ENCODE assay signal across 18 cellular contexts in genomic region chr10:110744767-110745166, GRCh38.
DNase-seq lines count a peak whose midpoint lies in the region; ATAC-seq, FAIRE-seq and TF ChIP-seq lines count a peak whose summit lies in the region.
"Had no signal": no experiment of that assay in that cellular context is flagged by ENCODE, and none has a peak within 500 bp of the region (broad histone marks: within the 10 kb centered on the region; RNA-seq: fewer than 3 reads in every experiment).

No MANE protein-coding gene starts in this region.

- no peak for TF ChIP-seq EP300 in K562 (IDR thresholded peaks at IDR 0.05; ENCODE audit: low read length)

- WGBS in K562 (ENCODE audit: insufficient coverage, low coverage, missing lambda C conversion rate): 17% methylated on average over 4 of the region's 5 CpGs
- WGBS in trophoblast cell (ENCODE audit: extremely low coverage, insufficient coverage, insufficient read length): no CpG with 5 or more reads among the region's 5 CpGs
- no CpG with 5 or more reads among the region's 5 CpGs for WGBS in H9 (ENCODE audit: extremely low coverage, insufficient read length, low lambda C conversion rate)

- H3K36me3 Mint-ChIP-seq in H9 (ENCODE audit: insufficient read depth in 1 of 3, low read depth in 3 of 3): no peaks in the 10 kb centered on the region
- peaks cover 4% of the 10 kb centered on the region for H3K36me3 Mint-ChIP-seq in activated CD4-positive, alpha-beta T cell treated with anti-CD3 and anti-CD28 coated beads, Interleukin-2, amount 10 ng/mL, durations not matched to agents 24 days and 14 days (ENCODE audit: low read depth)

- H3K27me3 Mint-ChIP-seq in H9 (ENCODE audit: low read depth): no peaks in the 10 kb centered on the region; the same call in 1 of the 2 replicates
- H3K27me3 Mint-ChIP-seq in activated CD4-positive, alpha-beta T cell treated with anti-CD3 and anti-CD28 coated beads, Interleukin-2, amount 10 ng/mL, durations not matched to agents 24 days and 14 days: no peaks in the 10 kb centered on the region

- H2BK15ac ChIP-seq in H9 (ENCODE audit: low read depth, low read length): no peak overlapping the region

- H2BK120ac ChIP-seq in trophoblast cell (ENCODE audit: insufficient read depth, low read length, poor library complexity): no peak overlapping the region
- no peak overlapping the region for H2BK120ac ChIP-seq in H9 (ENCODE audit: low read depth, low read length, poor library complexity, severe bottlenecking)

- H3K4me1 Mint-ChIP-seq in H9: peaks cover 7 to 10% of the 10 kb centered on the region in 2 experiments
- H3K4me1 Mint-ChIP-seq in activated CD4-positive, alpha-beta T cell treated with anti-CD3 and anti-CD28 coated beads, Interleukin-2, amount 10 ng/mL, durations not matched to agents 24 days and 14 days: peaks cover 37% of the 10 kb centered on the region

- CTCF ChIA-PET in K562 (lab: Yijun Ruan, JAX; ENCODE audit: low intra/inter-chr PET ratio): no interaction called here

- no peak for FAIRE-seq in K562 (lab: Jason Lieb, UNC)

- DNase-seq in SKM-1 treated with dmso at 0.1 percent for 144 hours (lab: John Stamatoyannopoulos, UW; ENCODE audit: unreplicated experiment) (peak; percentile 8), SKM-1 (lab: John Stamatoyannopoulos, UW; ENCODE audit: unreplicated experiment) (no peak), AML-193 (lab: John Stamatoyannopoulos, UW) (peak; percentile 7 to 33), KBM-7 (peak; percentile 16), K562 (ENCODE audit: extremely low read depth in 1 of 4, low spot score in 3 of 4) (no peak), trophoblast cell (no peak), H9 (no peak)
- no peak for DNase-seq in activated CD4-positive, alpha-beta T cell treated with anti-CD3 and anti-CD28 coated beads, Interleukin-2, amount 10 ng/mL, durations not matched to agents 24 days and 14 days
- DNase-seq: 8988T, COR-L47, GF-D8, Karpas-422, MM.1S, NCI-H1417 treated with DMSO at 0.1 percent for 48 hours, NCI-H1930, NCI-H69 had no signal

- no peak overlapping the region for H3K4me3 Mint-ChIP-seq in H9
- no peak overlapping the region for H3K4me3 Mint-ChIP-seq in activated CD4-positive, alpha-beta T cell treated with anti-CD3 and anti-CD28 coated beads, Interleukin-2, amount 10 ng/mL, durations not matched to agents 24 days and 14 days

- no peak for TF ChIP-seq CTCF in K562 (IDR thresholded peaks at IDR 0.05 in 2 of 3, conservative IDR thresholded peaks at IDR 0.05 in 1 of 3; ENCODE audit: insufficient read depth in 2 of 3, low read depth in 1 of 3, low read length in 3 of 3)
- TF ChIP-seq CTCF in H9 (conservative IDR thresholded peaks at IDR 0.05): no peak

- H3K4me2 ChIP-seq in K562 (ENCODE audit: insufficient read depth, low read length): no peak overlapping the region
- H3K4me2 ChIP-seq in trophoblast cell (ENCODE audit: low read length): no peak overlapping the region
- no peak overlapping the region for H3K4me2 ChIP-seq in H9 (ENCODE audit: insufficient read depth, insufficient read length, low read length)

- H3K9me1 ChIP-seq in K562 (ENCODE audit: control insufficient read depth, insufficient read depth, low read length): no peaks in the 10 kb centered on the region

- H4K20me1 ChIP-seq in K562 (replicated peaks; ENCODE audit: control insufficient read depth, insufficient read depth, low read length): no peaks in the 10 kb centered on the region
- no peaks in the 10 kb centered on the region for H4K20me1 ChIP-seq in H9 (ENCODE audit: control insufficient read depth, insufficient read depth, insufficient read length)

- no peak overlapping the region for H2AFZ ChIP-seq in K562 (ENCODE audit: low read depth, low read length)
- no peak overlapping the region for H2AFZ ChIP-seq in trophoblast cell (ENCODE audit: insufficient read depth, low read length, poor library complexity)
- no peak overlapping the region for H2AFZ ChIP-seq in H9 (ENCODE audit: low read length)

- no peaks in the 10 kb centered on the region for H3K79me1 ChIP-seq in trophoblast cell (ENCODE audit: low read length)
- no peaks in the 10 kb centered on the region for H3K79me1 ChIP-seq in H9 (ENCODE audit: insufficient read depth, low read depth, low read length, poor library complexity, severe bottlenecking)

- H2BK20ac ChIP-seq in H9 (ENCODE audit: low read depth, low read length, poor library complexity, severe bottlenecking): no peak overlapping the region

- TF ChIP-seq POLR2A in K562 (conservative IDR thresholded peaks at IDR 0.05): no peak

- no peak overlapping the region for H2AK5ac ChIP-seq in trophoblast cell (ENCODE audit: low read length)
- H2AK5ac ChIP-seq in H9 (ENCODE audit: insufficient read length, low read length): no peak overlapping the region

- H3K23me2 ChIP-seq in H9 (ENCODE audit: insufficient read length, low read depth, low read length, poor library complexity, severe bottlenecking): no peaks in the 10 kb centered on the region

- H4K91ac ChIP-seq in trophoblast cell (ENCODE audit: low read depth, low read length) (no peak overlapping the region), H9 (ENCODE audit: insufficient read length, low read depth, low read length) (no peak overlapping the region)

- H3K4me1 ChIP-seq in K562 (replicated peaks in 1 of 2; ENCODE audit: control insufficient read depth in 2 of 2, insufficient read depth in 2 of 2, low read length in 2 of 2) (peaks cover 0 to 3% of the 10 kb centered on the region in 2 experiments; a peak in 2 of 5 replicates), trophoblast cell (ENCODE audit: control insufficient read depth in 1 of 2, insufficient read depth in 2 of 2, low read length in 2 of 2) (peaks cover 0 to 1% of the 10 kb centered on the region in 2 experiments), H9 (ENCODE audit: insufficient read depth, low read length) (no peaks in the 10 kb centered on the region)

- H3K27me3 ChIP-seq in K562 (ENCODE audit: control insufficient read depth in 2 of 2, insufficient read depth in 2 of 2, low read length in 2 of 2) (no peaks in the 10 kb centered on the region), trophoblast cell (ENCODE audit: insufficient read depth, low read length) (no peaks in the 10 kb centered on the region), H9 (ENCODE audit: insufficient read depth, low read length) (no peaks in the 10 kb centered on the region)
- H3K27me3 ChIP-seq: SJSA1 had no signal

- H4K5ac ChIP-seq in H9 (ENCODE audit: insufficient read length, low read depth, low read length): no peak overlapping the region

- H3K56ac ChIP-seq in H9 (ENCODE audit: insufficient read length, low read depth, low read length): no peak overlapping the region

- H3K4ac ChIP-seq in trophoblast cell (ENCODE audit: low read depth, low read length) (no peak overlapping the region), H9 (ENCODE audit: low read depth, low read length) (no peak overlapping the region)

- H3K27ac Mint-ChIP-seq in H9: no peak overlapping the region
- H3K27ac Mint-ChIP-seq in activated CD4-positive, alpha-beta T cell treated with anti-CD3 and anti-CD28 coated beads, Interleukin-2, amount 10 ng/mL, durations not matched to agents 24 days and 14 days: no peak overlapping the region

- H2BK5ac ChIP-seq in trophoblast cell (ENCODE audit: low read depth, low read length, poor library complexity): no peak overlapping the region
- H2BK5ac ChIP-seq in H9 (ENCODE audit: insufficient read length, low read length): no peak overlapping the region

- no peaks in the 10 kb centered on the region; the same call in 2 of the 3 replicates for H3K36me3 ChIP-seq in K562 (ENCODE audit: control insufficient read depth, insufficient read depth, low read length)
- no peaks in the 10 kb centered on the region for H3K36me3 ChIP-seq in trophoblast cell (ENCODE audit: control insufficient read depth in 1 of 2, insufficient read depth in 2 of 2, low read length in 2 of 2)

- intact Hi-C loops in K562 (cut with micrococcal nuclease): no loop called here
- intact Hi-C loops in activated CD4-positive, alpha-beta T cell treated with anti-CD3 and anti-CD28 coated beads, Interleukin-2, amount 10 ng/mL, durations not matched to agents 24 days and 14 days (cut with micrococcal nuclease): loop anchor here (5.0 kb wide), 4 partner anchors 58 to 853 kb away; partner anchors contain the start of gene ADRA2A

- H3K9me3 ChIP-seq in K562 (replicated peaks; ENCODE audit: control insufficient read depth, insufficient read depth, low read depth, low read length) (no peaks in the 10 kb centered on the region), trophoblast cell (ENCODE audit: insufficient read depth, low read depth, low read length) (no peaks in the 10 kb centered on the region), H9 (ENCODE audit: control insufficient read depth, low read depth, low read length) (no peaks in the 10 kb centered on the region)

- H3K4me3 ChIP-seq in K562 (no peak overlapping the region), trophoblast cell (ENCODE audit: low read depth, low read length) (no peak overlapping the region)
- H3K4me3 ChIP-seq: SJSA1 had no signal

- H3K9me3 Mint-ChIP-seq in H9: peaks cover 5 to 8% of the 10 kb centered on the region in 2 experiments; a peak in 3 of 5 replicates
- H3K9me3 Mint-ChIP-seq in activated CD4-positive, alpha-beta T cell treated with anti-CD3 and anti-CD28 coated beads, Interleukin-2, amount 10 ng/mL, durations not matched to agents 24 days and 14 days: peaks cover 6% of the 10 kb centered on the region

- ATAC-seq in K562: no peak; the same call in 2 of the 3 replicates

- H4K8ac ChIP-seq in trophoblast cell (ENCODE audit: low read depth, low read length) (no peak overlapping the region), H9 (replicated peaks; ENCODE audit: insufficient read length, low read depth, low read length) (no peak overlapping the region)

- H3K27ac ChIP-seq in K562 (ENCODE audit: extremely low read depth, low read depth, low read length) (no peak overlapping the region), trophoblast cell (ENCODE audit: low read depth, low read length) (no peak overlapping the region), H9 (ENCODE audit: insufficient read length, low read depth, low read length) (no peak overlapping the region)
- H3K27ac ChIP-seq: RWPE1, SJSA1 had no signal

- no peak for TF ChIP-seq RAD21 in K562 (CRISPR knock-in tag; conservative IDR thresholded peaks at IDR 0.05 in 1 of 2, IDR thresholded peaks at IDR 0.05 in 1 of 2)

- H3K79me2 ChIP-seq in K562 (ENCODE audit: control insufficient read depth, insufficient read depth, low read length): no peaks in the 10 kb centered on the region
- no peaks in the 10 kb centered on the region for H3K79me2 ChIP-seq in trophoblast cell (ENCODE audit: control insufficient read depth, insufficient read depth, low read length, poor library complexity)
- H3K79me2 ChIP-seq in H9 (ENCODE audit: insufficient read depth, low read length): no peaks in the 10 kb centered on the region

- no peak overlapping the region for H3K23ac ChIP-seq in trophoblast cell (ENCODE audit: low read length)
- no peak overlapping the region for H3K23ac ChIP-seq in H9 (ENCODE audit: insufficient read length, low read depth, low read length)

- no TSS peak for BruUV-seq in K562 (replicated peaks; lab: Mats Ljungman, UMichigan)

- H2BK12ac ChIP-seq in trophoblast cell (ENCODE audit: low read length): no peak overlapping the region
- H2BK12ac ChIP-seq in H9 (ENCODE audit: insufficient read length, low read depth, low read length): no peak overlapping the region

- POLR2A ChIA-PET in K562 (lab: Yijun Ruan, JAX): no interaction called here

- no peak overlapping the region for H3K14ac ChIP-seq in trophoblast cell (ENCODE audit: low read length)
- no peak overlapping the region for H3K14ac ChIP-seq in H9 (ENCODE audit: insufficient read depth, low read length)

- in situ Hi-C loops in KBM-7 (cut with MboI; ENCODE audit: low pct_unique_long_range_greater_than_20kb, low sequenced_read_pairs): no loop called here
- in situ Hi-C loops in K562 (cut with MboI): no loop called here

- H3K18ac ChIP-seq in trophoblast cell (ENCODE audit: low read length) (no peak overlapping the region), H9 (ENCODE audit: insufficient read length, low read depth, low read length) (no peak overlapping the region)

- H3K9ac ChIP-seq in K562 (ENCODE audit: insufficient read depth in 1 of 2, low read depth in 2 of 2, low read length in 2 of 2) (no peak overlapping the region), trophoblast cell (ENCODE audit: low read length) (no peak overlapping the region), H9 (ENCODE audit: extremely low read depth, insufficient read length, low read length) (no peak overlapping the region)

- no peak overlapping the region for H4K12ac ChIP-seq in trophoblast cell (ENCODE audit: low read depth, low read length)

- no peak overlapping the region for H3T11ph ChIP-seq in H9 (ENCODE audit: low read length)

Comparison
In these comparisons a context has a peak if more than half of its experiments do, and no peak if none do; other contexts are left out.
1. DNase-seq: peak in SKM-1 treated with dmso at 0.1 percent for 144 hours (single experiment), AML-193 (2 of 2) and KBM-7 (single experiment); none in SKM-1 (single experiment), K562 (0 of 4), trophoblast cell (0 of 2), H9 (single experiment) and activated CD4-positive, alpha-beta T cell treated with anti-CD3 and anti-CD28 coated beads, Interleukin-2, amount 10 ng/mL, durations not matched to agents 24 days and 14 days (single experiment).